Comparison of ENCODE assay signal across 1 cellular context in the genomic region with DNA sequence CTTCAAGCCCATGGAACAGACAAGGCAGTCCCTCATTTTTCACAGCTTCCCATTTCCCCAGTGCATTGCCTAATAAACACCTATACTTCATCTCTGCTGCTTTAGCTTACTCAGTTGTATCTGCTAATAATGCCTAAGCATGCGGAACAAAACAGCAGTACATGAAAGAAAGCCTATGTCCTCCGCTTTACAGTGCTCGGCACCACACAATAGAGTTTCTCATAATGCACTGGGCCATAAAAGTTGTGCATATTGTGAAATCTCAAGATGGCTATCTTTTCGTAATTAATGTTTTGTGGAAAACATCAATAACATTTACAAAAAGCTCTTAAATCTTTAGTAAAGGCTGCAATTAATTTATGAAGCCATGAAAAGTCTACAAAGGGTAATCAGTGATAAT.
TF ChIP-seq lines count a peak whose summit lies in the region.

No MANE protein-coding gene starts in this region.

TF ChIP-seq in HEK293, 187 proteins besides CTCF, POLR2A, EP300 and RAD21 (continued from another document):
- TF ChIP-seq ZEB2 (tag by site-specific recombination; IDR thresholded peaks at IDR 0.05) = no peak
- TF ChIP-seq ZNF792 (tag by site-specific recombination; IDR thresholded peaks at IDR 0.05) = no peak
- peak; percentile 95 for TF ChIP-seq ZBTB17 (tag by site-specific recombination; IDR thresholded peaks at IDR 0.05)
- TF ChIP-seq, protein P1, sequence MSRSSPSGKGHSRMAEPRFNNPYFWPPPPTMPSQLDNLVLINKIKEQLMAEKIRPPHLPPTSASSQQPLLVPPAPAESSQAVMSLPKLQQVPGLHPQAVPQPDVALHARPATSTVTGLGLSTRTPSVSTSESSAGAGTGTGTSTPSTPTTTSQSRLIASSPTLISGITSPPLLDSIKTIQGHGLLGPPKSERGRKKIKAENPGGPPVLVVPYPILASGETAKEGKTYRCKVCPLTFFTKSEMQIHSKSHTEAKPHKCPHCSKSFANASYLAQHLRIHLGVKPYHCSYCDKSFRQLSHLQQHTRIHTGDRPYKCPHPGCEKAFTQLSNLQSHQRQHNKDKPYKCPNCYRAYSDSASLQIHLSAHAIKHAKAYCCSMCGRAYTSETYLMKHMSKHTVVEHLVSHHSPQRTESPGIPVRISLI (tag by site-specific recombination; IDR thresholded peaks at IDR 0.05) = no peak
- TF ChIP-seq, protein P2, sequence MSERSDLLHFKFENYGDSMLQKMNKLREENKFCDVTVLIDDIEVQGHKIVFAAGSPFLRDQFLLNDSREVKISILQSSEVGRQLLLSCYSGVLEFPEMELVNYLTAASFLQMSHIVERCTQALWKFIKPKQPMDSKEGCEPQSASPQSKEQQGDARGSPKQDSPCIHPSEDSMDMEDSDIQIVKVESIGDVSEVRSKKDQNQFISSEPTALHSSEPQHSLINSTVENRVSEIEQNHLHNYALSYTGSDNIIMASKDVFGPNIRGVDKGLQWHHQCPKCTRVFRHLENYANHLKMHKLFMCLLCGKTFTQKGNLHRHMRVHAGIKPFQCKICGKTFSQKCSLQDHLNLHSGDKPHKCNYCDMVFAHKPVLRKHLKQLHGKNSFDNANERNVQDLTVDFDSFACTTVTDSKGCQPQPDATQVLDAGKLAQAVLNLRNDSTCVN (tag by site-specific recombination; optimal IDR thresholded peaks at IDR 0.05) = no peak
- no peak for TF ChIP-seq ZNF324 (tag by site-specific recombination; IDR thresholded peaks at IDR 0.05)
- TF ChIP-seq, protein P3, sequence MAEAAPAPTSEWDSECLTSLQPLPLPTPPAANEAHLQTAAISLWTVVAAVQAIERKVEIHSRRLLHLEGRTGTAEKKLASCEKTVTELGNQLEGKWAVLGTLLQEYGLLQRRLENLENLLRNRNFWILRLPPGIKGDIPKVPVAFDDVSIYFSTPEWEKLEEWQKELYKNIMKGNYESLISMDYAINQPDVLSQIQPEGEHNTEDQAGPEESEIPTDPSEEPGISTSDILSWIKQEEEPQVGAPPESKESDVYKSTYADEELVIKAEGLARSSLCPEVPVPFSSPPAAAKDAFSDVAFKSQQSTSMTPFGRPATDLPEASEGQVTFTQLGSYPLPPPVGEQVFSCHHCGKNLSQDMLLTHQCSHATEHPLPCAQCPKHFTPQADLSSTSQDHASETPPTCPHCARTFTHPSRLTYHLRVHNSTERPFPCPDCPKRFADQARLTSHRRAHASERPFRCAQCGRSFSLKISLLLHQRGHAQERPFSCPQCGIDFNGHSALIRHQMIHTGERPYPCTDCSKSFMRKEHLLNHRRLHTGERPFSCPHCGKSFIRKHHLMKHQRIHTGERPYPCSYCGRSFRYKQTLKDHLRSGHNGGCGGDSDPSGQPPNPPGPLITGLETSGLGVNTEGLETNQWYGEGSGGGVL (tag by site-specific recombination; IDR thresholded peaks at IDR 0.05) = no peak
- no peak for TF ChIP-seq PRDM1 (tag by site-specific recombination; IDR thresholded peaks at IDR 0.05)
- TF ChIP-seq ZNF843 (tag by site-specific recombination; IDR thresholded peaks at IDR 0.05) = no peak
- TF ChIP-seq ZNF555 (tag by site-specific recombination; conservative IDR thresholded peaks at IDR 0.05) = no peak
- TF ChIP-seq, protein P4, sequence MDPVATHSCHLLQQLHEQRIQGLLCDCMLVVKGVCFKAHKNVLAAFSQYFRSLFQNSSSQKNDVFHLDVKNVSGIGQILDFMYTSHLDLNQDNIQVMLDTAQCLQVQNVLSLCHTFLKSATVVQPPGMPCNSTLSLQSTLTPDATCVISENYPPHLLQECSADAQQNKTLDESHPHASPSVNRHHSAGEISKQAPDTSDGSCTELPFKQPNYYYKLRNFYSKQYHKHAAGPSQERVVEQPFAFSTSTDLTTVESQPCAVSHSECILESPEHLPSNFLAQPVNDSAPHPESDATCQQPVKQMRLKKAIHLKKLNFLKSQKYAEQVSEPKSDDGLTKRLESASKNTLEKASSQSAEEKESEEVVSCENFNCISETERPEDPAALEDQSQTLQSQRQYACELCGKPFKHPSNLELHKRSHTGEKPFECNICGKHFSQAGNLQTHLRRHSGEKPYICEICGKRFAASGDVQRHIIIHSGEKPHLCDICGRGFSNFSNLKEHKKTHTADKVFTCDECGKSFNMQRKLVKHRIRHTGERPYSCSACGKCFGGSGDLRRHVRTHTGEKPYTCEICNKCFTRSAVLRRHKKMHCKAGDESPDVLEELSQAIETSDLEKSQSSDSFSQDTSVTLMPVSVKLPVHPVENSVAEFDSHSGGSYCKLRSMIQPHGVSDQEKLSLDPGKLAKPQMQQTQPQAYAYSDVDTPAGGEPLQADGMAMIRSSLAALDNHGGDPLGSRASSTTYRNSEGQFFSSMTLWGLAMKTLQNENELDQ (tag by site-specific recombination; IDR thresholded peaks at IDR 0.05; ENCODE audit: low read depth) = no peak
- no peak for TF ChIP-seq SP2 (tag by site-specific recombination; IDR thresholded peaks at IDR 0.05)
- TF ChIP-seq ZNF626 (tag by site-specific recombination; IDR thresholded peaks at IDR 0.05) = no peak
- no peak for TF ChIP-seq ZNF510 (tag by site-specific recombination; IDR thresholded peaks at IDR 0.05; ENCODE audit: insufficient replicate concordance)
- peak; percentile 66; the same call in 1 of the 2 replicates for TF ChIP-seq TCF7L2 (IDR thresholded peaks at IDR 0.05; ENCODE audit: borderline replicate concordance, low read depth, low read length)
TF ChIP-seq in HEK293: peak in this region for 7.
